In the genomic region with DNA sequence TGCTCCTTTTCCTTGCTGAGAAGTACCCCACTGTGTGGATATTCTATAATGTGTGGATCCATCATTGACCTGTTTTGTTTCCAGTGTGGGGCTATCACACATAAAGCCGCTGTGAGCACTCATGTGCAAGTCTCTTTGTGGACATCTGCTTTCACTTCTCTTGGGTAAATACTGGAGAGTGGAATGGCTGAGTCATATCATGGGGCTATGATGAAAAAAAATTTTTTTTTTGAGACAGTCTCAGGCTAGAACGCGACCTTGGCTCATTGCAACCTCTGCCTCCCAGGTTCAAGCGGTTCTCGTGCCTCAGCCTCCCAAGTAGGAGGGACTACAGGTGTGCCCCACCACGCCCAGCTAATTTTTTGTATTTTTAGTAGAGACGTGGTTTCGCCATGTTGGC, we compare ENCODE assay signal across 10 cellular contexts. TPM values are rescaled to one million over a fixed set of nuclear protein-coding genes. Genes with fewer than 3 reads are reported as not detected.
DNase-seq lines count a peak whose midpoint lies in the region; ATAC-seq and TF ChIP-seq lines count a peak whose summit lies in the region.
"Had no signal": no experiment of that assay in that cellular context is flagged by ENCODE, and none has a peak within 500 bp of the region (broad histone marks: within the 10 kb centered on the region; RNA-seq: fewer than 3 reads in every experiment).

No MANE protein-coding gene starts in this region.

- no peaks in the 10 kb centered on the region for H3K9me3 Mint-ChIP-seq in activated naive CD8-positive, alpha-beta T cell (ENCODE audit: low read depth)
- no peaks in the 10 kb centered on the region for H3K9me3 Mint-ChIP-seq in activated naive CD8-positive, alpha-beta T cell treated with anti-CD3 and anti-CD28 coated beads for 36 hours

- H3K36me3 Mint-ChIP-seq in activated naive CD8-positive, alpha-beta T cell, result no peaks in the 10 kb centered on the region
- no peaks in the 10 kb centered on the region for H3K36me3 Mint-ChIP-seq in activated naive CD8-positive, alpha-beta T cell treated with anti-CD3 and anti-CD28 coated beads for 36 hours

- no peaks in the 10 kb centered on the region for H3K36me3 ChIP-seq in uterus

- no peak for TF ChIP-seq CTCF in fibroblast of pulmonary artery (IDR thresholded peaks at IDR 0.05; ENCODE audit: low read length, missing control alignments)
- TF ChIP-seq CTCF in uterus (IDR thresholded peaks at IDR 0.05), result no peak

- no peak for TF ChIP-seq POLR2A in uterus (IDR thresholded peaks at IDR 0.05)

- no peak overlapping the region for H3K4me3 Mint-ChIP-seq in activated naive CD8-positive, alpha-beta T cell
- no peak overlapping the region for H3K4me3 Mint-ChIP-seq in activated naive CD8-positive, alpha-beta T cell treated with anti-CD3 and anti-CD28 coated beads for 36 hours

- no peak for DNase-seq in activated naive CD8-positive, alpha-beta T cell treated with anti-CD3 and anti-CD28 coated beads for 36 hours
- peak; percentile 42 for DNase-seq in RPMI8226
- DNase-seq in fibroblast of pulmonary artery (ENCODE audit: low read depth), result peak; percentile 46
- DNase-seq in foreskin melanocyte, result no peak
- no peak for DNase-seq in uterus
- DNase-seq: DND-41; stimulated activated CD4-positive, alpha-beta T cell treated with anti-CD3 and anti-CD28 coated beads, Interleukin-2, amount 100 ng/mL, for 24 hours had no signal

- H3K27ac Mint-ChIP-seq in activated naive CD8-positive, alpha-beta T cell, result peak overlapping the region; percentile 7
- no peak overlapping the region for H3K27ac Mint-ChIP-seq in activated naive CD8-positive, alpha-beta T cell treated with anti-CD3 and anti-CD28 coated beads for 36 hours

- H3K27me3 Mint-ChIP-seq in activated naive CD8-positive, alpha-beta T cell, result no peaks in the 10 kb centered on the region
- no peaks in the 10 kb centered on the region for H3K27me3 Mint-ChIP-seq in activated naive CD8-positive, alpha-beta T cell treated with anti-CD3 and anti-CD28 coated beads for 36 hours

- H3K4me1 Mint-ChIP-seq in activated naive CD8-positive, alpha-beta T cell (ENCODE audit: low read depth), result peaks cover 15% of the 10 kb centered on the region
- H3K4me1 Mint-ChIP-seq in activated naive CD8-positive, alpha-beta T cell treated with anti-CD3 and anti-CD28 coated beads for 36 hours, result peaks cover 6% of the 10 kb centered on the region

- H3K27ac ChIP-seq in uterus, result no peak overlapping the region

- H3K27me3 ChIP-seq in uterus, result no peaks in the 10 kb centered on the region

- H3K4me1 ChIP-seq in uterus, result no peaks in the 10 kb centered on the region

- H3K4me3 ChIP-seq in fibroblast of pulmonary artery (replicated peaks; ENCODE audit: low read depth, low read length), result no peak overlapping the region
- H3K4me3 ChIP-seq in uterus, result no peak overlapping the region

- intact Hi-C loops in uterus (cut with DNase I; ENCODE audit: low total_unique reads), result no loop called here

- no peaks in the 10 kb centered on the region for H3K9me3 ChIP-seq in uterus

- ATAC-seq in GM18907 (IDR thresholded peaks at IDR 0.05; ENCODE audit: unreplicated experiment) (no peak), GM19023 (IDR thresholded peaks at IDR 0.05; ENCODE audit: unreplicated experiment) (no peak)

RNA-seq across cellular contexts. Expression of a gene that starts 7.7 kb away (rescaled TPM):
- total RNA-seq in activated naive CD8-positive, alpha-beta T cell treated with anti-CD3 and anti-CD28 coated beads for 36 hours, result 10 to 100 TPM; 25.4 to 26.4 TPM
- total RNA-seq in uterus, result 10 to 100 TPM; 16.5 to 97.9 (median 46.7) TPM

RNA-seq across cellular contexts. Expression of a gene that starts 17.3 kb away (rescaled TPM):
- total RNA-seq in activated naive CD8-positive, alpha-beta T cell treated with anti-CD3 and anti-CD28 coated beads for 36 hours, result not detected
- not detected for total RNA-seq in uterus

Comparison
In these comparisons a context has a peak if more than half of its experiments do, and no peak if none do; other contexts are left out.
1. DNase-seq: peak in RPMI8226 (single experiment) and fibroblast of pulmonary artery (single experiment); none in activated naive CD8-positive, alpha-beta T cell treated with anti-CD3 and anti-CD28 coated beads for 36 hours (single experiment), foreskin melanocyte (single experiment) and uterus (0 of 2).